In genomic region chr6:118892248-118893094, GRCh38 we compare ENCODE assay signal across 8 cellular contexts. TPM values are rescaled to one million over a fixed set of nuclear protein-coding genes. Genes with fewer than 3 reads are reported as not detected.
DNase-seq lines count a peak whose midpoint lies in the region; ATAC-seq and TF ChIP-seq lines count a peak whose summit lies in the region.

No MANE protein-coding gene starts in this region.

- H3K4me1 Mint-ChIP-seq in T-helper 1 cell treated with Interleukin-12 subunit alpha and Interleukin-12 subunit beta and Interleukin-4 antibody, amounts not matched to agents 30 μg/mL and 1 μg/mL, for 36 hours (ENCODE audit: low read depth), result peaks cover 30% of the 10 kb centered on the region

- POLR2A ChIA-PET in HCT116 (lab: Charles Lee), result no interaction called here

- peak overlapping the region; percentile 91 for H3K4me3 Mint-ChIP-seq in T-helper 1 cell treated with Interleukin-12 subunit alpha and Interleukin-12 subunit beta and Interleukin-4 antibody, amounts not matched to agents 30 μg/mL and 1 μg/mL, for 36 hours

- 26 to 37% (median 29%) methylated on average over 6 of the region's 6 CpGs for WGBS in psoas muscle, 3 donors

- H3K36me3 Mint-ChIP-seq in T-helper 1 cell treated with Interleukin-12 subunit alpha and Interleukin-12 subunit beta and Interleukin-4 antibody, amounts not matched to agents 30 μg/mL and 1 μg/mL, for 36 hours (ENCODE audit: low read depth), result peaks cover 11% of the 10 kb centered on the region

- no peaks in the 10 kb centered on the region for H3K9me3 Mint-ChIP-seq in T-helper 1 cell treated with Interleukin-12 subunit alpha and Interleukin-12 subunit beta and Interleukin-4 antibody, amounts not matched to agents 30 μg/mL and 1 μg/mL, for 36 hours

- peak overlapping the region; percentile 99 for H3K27ac Mint-ChIP-seq in T-helper 1 cell treated with Interleukin-12 subunit alpha and Interleukin-12 subunit beta and Interleukin-4 antibody, amounts not matched to agents 30 μg/mL and 1 μg/mL, for 36 hours

- no peak overlapping the region for H3K9ac ChIP-seq in HCT116 (ENCODE audit: low read length)

- CTCF ChIA-PET in HCT116 (lab: Charles Lee), result no interaction called here

- TF ChIP-seq CTCF in HCT116 (IDR thresholded peaks at IDR 0.05 in 2 of 3, conservative IDR thresholded peaks at IDR 0.05 in 1 of 3; ENCODE audit: borderline replicate concordance in 1 of 3, insufficient read depth in 1 of 3, low read depth in 2 of 3, low read length in 2 of 3), result no peak
- no peak for TF ChIP-seq CTCF in fibroblast of mammary gland (conservative IDR thresholded peaks at IDR 0.05; ENCODE audit: control insufficient read depth, insufficient read depth, low read depth, low read length)
- TF ChIP-seq CTCF in psoas muscle (IDR thresholded peaks at IDR 0.05), result no peak

- H3K4me3 ChIP-seq in HCT116 (replicated peaks in 1 of 2; ENCODE audit: low read depth in 1 of 2, low read length in 2 of 2), result no peak overlapping the region
- peak overlapping the region; percentile 74 for H3K4me3 ChIP-seq in fibroblast of mammary gland (ENCODE audit: control insufficient read depth, low read depth, low read length)
- peak overlapping the region; percentile 96 for H3K4me3 ChIP-seq in psoas muscle

- H3K36me3 ChIP-seq in HCT116 (ENCODE audit: control insufficient read depth in 1 of 2, insufficient read depth in 2 of 2, low read length in 2 of 2), result no peaks in the 10 kb centered on the region
- peaks cover 0 to 2% of the 10 kb centered on the region in 2 donors for H3K36me3 ChIP-seq in psoas muscle (ENCODE audit: insufficient read depth in 1 of 2, low read depth in 1 of 2)

- H3K27me3 ChIP-seq in HCT116 (ENCODE audit: insufficient read depth, low read length) (no peaks in the 10 kb centered on the region), psoas muscle (ENCODE audit: insufficient read depth in 3 of 3, low read length in 2 of 3) (no peaks in the 10 kb centered on the region)

- ATAC-seq in HCT116 (no peak), psoas muscle (no peak)

- H3K9me3 ChIP-seq in HCT116 (ENCODE audit: control insufficient read depth in 1 of 2, insufficient read depth in 1 of 2, low read depth in 1 of 2, low read length in 2 of 2) (no peaks in the 10 kb centered on the region), psoas muscle (no peaks in the 10 kb centered on the region)

- H3K9me2 ChIP-seq in HCT116 (ENCODE audit: insufficient read depth), result no peaks in the 10 kb centered on the region

- H3K27me3 Mint-ChIP-seq in T-helper 1 cell treated with Interleukin-12 subunit alpha and Interleukin-12 subunit beta and Interleukin-4 antibody, amounts not matched to agents 30 μg/mL and 1 μg/mL, for 36 hours (ENCODE audit: low read depth), result no peaks in the 10 kb centered on the region

- no peak for TF ChIP-seq POLR2A in HCT116 (IDR thresholded peaks at IDR 0.05; ENCODE audit: borderline replicate concordance, extremely low read depth, insufficient read depth, insufficient read length)

- intact Hi-C loops in HCT116 (cut with micrococcal nuclease), result loop anchor here (10.0 kb wide), 2 partner anchors 238 to 328 kb away; partner anchors contain the start of gene CEP85L
- intact Hi-C loops in psoas muscle (cut with DNase I), result no loop called here

- RAD21 ChIA-PET in HCT116 (lab: Charles Lee; ENCODE audit: low non-redundant PET in 1 of 2, low total read pairs in 2 of 2, uncharacterized antibody in 2 of 2, unreplicated experiment in 2 of 2), result no interaction called here

- H3K4me1 ChIP-seq in HCT116 (ENCODE audit: control insufficient read depth in 1 of 2, insufficient read depth in 2 of 2, low read length in 2 of 2), result peaks cover 12 to 21% of the 10 kb centered on the region in 2 experiments
- H3K4me1 ChIP-seq in psoas muscle, result peaks cover 18% of the 10 kb centered on the region

- no peaks in the 10 kb centered on the region for H4K20me1 ChIP-seq in HCT116 (ENCODE audit: insufficient read depth)

- peaks cover 47% of the 10 kb centered on the region for H3K79me2 ChIP-seq in HCT116 (ENCODE audit: insufficient read depth, low read length)

- BruUV-seq in HCT116 (replicated peaks; lab: Mats Ljungman, UMichigan), result no TSS peak

- H3K27ac ChIP-seq in HCT116 (ENCODE audit: low read depth, low read length) (no peak overlapping the region), psoas muscle (peak overlapping the region; percentile 95)

- DNase-seq in HCT116 (ENCODE audit: low read depth, low spot score), result no peak
- no peak for DNase-seq in fibroblast of mammary gland (ENCODE audit: low read depth)
- no peak for DNase-seq in psoas muscle
- no peak for DNase-seq in AG20443 (ENCODE audit: low spot score)
- no peak for DNase-seq in NCI-H2171 treated with DMSO at 0.1 percent for 48 hours (lab: John Stamatoyannopoulos, UW)
- no peak for DNase-seq in activated CD4-positive, alpha-beta T cell treated with anti-CD3 and anti-CD28 coated beads, Interleukin-2, amount 50 U/mL, for 48 hours
- DNase-seq in 8988T, result no peak

- H2AFZ ChIP-seq in HCT116 (ENCODE audit: low read depth, low read length, poor library complexity, severe bottlenecking), result no peak overlapping the region

- no peak for TF ChIP-seq RAD21 in HCT116 (IDR thresholded peaks at IDR 0.05; ENCODE audit: low read depth)

- peak overlapping the region; percentile 76; the same call in 1 of the 2 replicates for H3K4me2 ChIP-seq in HCT116 (ENCODE audit: low read length)

TF ChIP-seq in HCT116, 20 proteins besides CTCF, POLR2A, EP300 and RAD21:
- TF ChIP-seq ZFX (IDR thresholded peaks at IDR 0.05), result no peak
- no peak for TF ChIP-seq TCF7L2 (IDR thresholded peaks at IDR 0.05; ENCODE audit: borderline replicate concordance, extremely low read depth, insufficient read depth, insufficient read length)
- no peak for TF ChIP-seq ZBTB33 (IDR thresholded peaks at IDR 0.05; ENCODE audit: extremely low read depth, insufficient replicate concordance, low read length)
- TF ChIP-seq EZH2phosphoT487 (IDR thresholded peaks at IDR 0.05; ENCODE audit: borderline replicate concordance), result no peak
- TF ChIP-seq MAX (IDR thresholded peaks at IDR 0.05), result no peak
- TF ChIP-seq FOSL1 (IDR thresholded peaks at IDR 0.05; ENCODE audit: low read depth), result no peak
- TF ChIP-seq JUND (IDR thresholded peaks at IDR 0.05), result no peak
- no peak for TF ChIP-seq CBX3 (IDR thresholded peaks at IDR 0.05; ENCODE audit: low read depth)
- no peak for TF ChIP-seq POLR2AphosphoS5 (IDR thresholded peaks at IDR 0.05; ENCODE audit: low read depth, low read length)

RNA-seq across cellular contexts. Expression of gene ASF1A, which starts 1.5 kb away (rescaled TPM):
- total RNA-seq in HCT116 (2021; ENCODE audit: unreplicated experiment) (23.3 TPM), psoas muscle (10 to 100 TPM in 3 of 4 donors, 1 to 10 TPM in 1; 6.8 to 15.4 (median 12.1) TPM)
- 6.2 and 9.7 TPM in 2 replicates for polyA plus RNA-seq in HCT116 (2012)
- 10 to 100 TPM in 1 of 3 donors, 1 to 10 TPM in 2; 5.3 to 22.1 (median 6.0) TPM for polyA plus RNA-seq in psoas muscle

RNA-seq across cellular contexts. Expression of gene MCM9, which starts 42.5 kb away (rescaled TPM):
- total RNA-seq in HCT116 (2021; ENCODE audit: unreplicated experiment) (13.6 TPM), psoas muscle (1 to 10 TPM; 4.6 to 5.6 (median 5.0) TPM)
- polyA plus RNA-seq in HCT116 (2012), result 6.5 TPM in 2 replicates
- 1 to 10 TPM; 1.6 to 2.6 (median 2.4) TPM for polyA plus RNA-seq in psoas muscle

Comparison
In these comparisons a context has a peak if more than half of its experiments do, and no peak if none do; other contexts are left out.
1. H3K4me3 ChIP-seq: peak in fibroblast of mammary gland (single experiment) and psoas muscle (single experiment); none in HCT116 (0 of 2).